6 cellular contexts compared by ENCODE assay signal in the genomic region with DNA sequence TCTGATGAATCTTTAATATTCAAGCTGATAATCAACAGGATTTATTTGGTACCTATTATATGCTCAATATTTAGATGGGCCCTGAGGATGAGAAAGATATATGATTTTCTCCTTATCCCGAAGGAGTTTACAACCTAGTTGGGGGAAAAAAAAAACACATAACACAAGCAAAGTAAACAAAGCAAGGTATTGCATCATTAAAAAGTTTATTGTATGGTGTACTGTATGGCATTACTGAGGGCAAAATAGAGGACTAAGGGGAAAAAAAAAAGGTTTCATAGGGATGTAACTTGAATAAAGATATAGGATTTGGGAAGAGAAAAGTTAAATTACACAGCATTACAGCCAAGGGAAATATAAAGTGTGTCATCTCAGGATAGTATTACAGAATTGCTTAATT.
"Had no signal": no experiment of that assay in that cellular context is flagged by ENCODE, and none has a peak within 500 bp of the region (broad histone marks: within the 10 kb centered on the region; RNA-seq: fewer than 3 reads in every experiment).

No MANE protein-coding gene starts in this region.

- FAIRE-seq: HTR-8/SVneo, K562 had no signal

- DNase-seq: KBM-7, KG1 had no signal

- H3K4me3 Mint-ChIP-seq: IgD-negative memory B cell had no signal

- H3K27ac ChIP-seq: HL-60 had no signal

- H3K36me3 Mint-ChIP-seq: IgD-negative memory B cell had no signal

- H3K4me1 Mint-ChIP-seq: IgD-negative memory B cell had no signal

- ATAC-seq: K562 had no signal

- H3K27ac Mint-ChIP-seq: IgD-negative memory B cell had no signal

- H3K4me3 ChIP-seq: K562 had no signal
